In genomic region chr22:41177040-41177625, GRCh38 we compare ENCODE assay signal across 15 cellular contexts. TPM values are rescaled to one million over a fixed set of nuclear protein-coding genes. Genes with fewer than 3 reads are reported as not detected.
DNase-seq lines count a peak whose midpoint lies in the region; ATAC-seq and TF ChIP-seq lines count a peak whose summit lies in the region.
"Had no signal": no experiment of that assay in that cellular context is flagged by ENCODE, and none has a peak within 500 bp of the region (broad histone marks: within the 10 kb centered on the region; RNA-seq: fewer than 3 reads in every experiment).

No MANE protein-coding gene starts in this region.

- H3K36me3 ChIP-seq in heart right ventricle (peaks cover 6 to 89% (median 59%) of the 10 kb centered on the region in 9 donors), upper lobe of right lung (peaks cover 73% of the 10 kb centered on the region)

- H3K4me3 ChIP-seq in heart right ventricle, result no peak overlapping the region
- H3K4me3 ChIP-seq in dorsolateral prefrontal cortex, result no peak overlapping the region
- H3K4me3 ChIP-seq in upper lobe of right lung, result no peak overlapping the region
- H3K4me3 ChIP-seq: A549 had no signal

- 78 to 82% methylated on average over 15 of the region's 15 CpGs for WGBS in heart right ventricle, 2 donors

- H3K4me1 ChIP-seq in heart right ventricle, result peaks cover 0 to 35% (median 13%) of the 10 kb centered on the region in 9 donors
- peaks cover 8% of the 10 kb centered on the region for H3K4me1 ChIP-seq in upper lobe of right lung
- H3K4me1 ChIP-seq: A549 had no signal

- no peak for DNase-seq in heart right ventricle
- no peak for DNase-seq in Right ventricle myocardium inferior (ENCODE audit: missing footprints)
- DNase-seq in dorsolateral prefrontal cortex, result no peak
- peak; percentile 81 for DNase-seq in osteocyte (ENCODE audit: extremely low spot score, unreplicated experiment)
- DNase-seq in upper lobe of right lung, result no peak
- DNase-seq in activated CD4-positive, alpha-beta T cell treated with anti-CD3 and anti-CD28 coated beads for 4 hours, result no peak
- no peak for DNase-seq in NCI-H2029 (lab: John Stamatoyannopoulos, UW)
- no peak for DNase-seq in nephron progenitor cell
- DNase-seq: H9, MV-4-11, NCI-H1436 treated with DMSO at 0.1 percent for 48 hours, NCI-H2081 treated with DMSO at 0.1 percent for 48 hours, NCI-H524 had no signal

- peak in 6 of 8 donors; percentile 4 to 46 (median 16) for ATAC-seq in heart right ventricle
- ATAC-seq in Right ventricle myocardium inferior, result no peak
- ATAC-seq in upper lobe of right lung, result peak; percentile 4
- ATAC-seq: A549 had no signal

- no peak overlapping the region for H3K27ac ChIP-seq in heart right ventricle
- H3K27ac ChIP-seq in dorsolateral prefrontal cortex, result peak overlapping the region in 33 of 59 donors; percentile 2 to 62 (median 43)
- no peak overlapping the region for H3K27ac ChIP-seq in upper lobe of right lung
- H3K27ac ChIP-seq: A549, C4-2B had no signal

- intact Hi-C loops in heart right ventricle (cut with DNase I), result loop anchor here in 1 of 10 donors (10.0 kb wide), 1 partner anchor 58 kb away; no protein-coding TSS in a partner anchor
- intact Hi-C loops in Right ventricle myocardium inferior (cut with DNase I), result no loop called here
- intact Hi-C loops in dorsolateral prefrontal cortex (cut with DNase I), result no loop called here
- intact Hi-C loops in upper lobe of right lung (cut with DNase I), result no loop called here

- H3K4me3 Mint-ChIP-seq in osteocyte (ENCODE audit: unreplicated experiment), result no peak overlapping the region
- H3K4me3 Mint-ChIP-seq in nephron progenitor cell, result no peak overlapping the region
- H3K4me3 Mint-ChIP-seq: H9 had no signal

- peaks cover 9% of the 10 kb centered on the region for H3K4me1 Mint-ChIP-seq in osteocyte (ENCODE audit: unreplicated experiment)
- no peaks in the 10 kb centered on the region for H3K4me1 Mint-ChIP-seq in nephron progenitor cell

- no peaks in the 10 kb centered on the region for H3K9me3 ChIP-seq in heart right ventricle
- H3K9me3 ChIP-seq in upper lobe of right lung, result no peaks in the 10 kb centered on the region
- H3K9me3 ChIP-seq: A549 had no signal

- H3K9me3 Mint-ChIP-seq in osteocyte (ENCODE audit: unreplicated experiment) (no peaks in the 10 kb centered on the region), nephron progenitor cell (no peaks in the 10 kb centered on the region)
- H3K9me3 Mint-ChIP-seq: H9 had no signal

- no peak overlapping the region for H3K27ac Mint-ChIP-seq in osteocyte (ENCODE audit: unreplicated experiment)
- H3K27ac Mint-ChIP-seq in nephron progenitor cell, result no peak overlapping the region

- no peaks in the 10 kb centered on the region for H3K27me3 ChIP-seq in heart right ventricle
- H3K27me3 ChIP-seq in dorsolateral prefrontal cortex, result no peaks in the 10 kb centered on the region
- no peaks in the 10 kb centered on the region for H3K27me3 ChIP-seq in upper lobe of right lung

- H3K36me3 Mint-ChIP-seq in osteocyte (ENCODE audit: unreplicated experiment) (peaks cover 57% of the 10 kb centered on the region), nephron progenitor cell (ENCODE audit: low read depth) (peaks cover 88% of the 10 kb centered on the region)

- TF ChIP-seq CTCF in heart right ventricle (IDR thresholded peaks at IDR 0.05) (no peak), dorsolateral prefrontal cortex (IDR thresholded peaks at IDR 0.05 in 54 of 56, conservative IDR thresholded peaks at IDR 0.05 in 2 of 56; ENCODE audit: low read depth in 1 of 56, partially characterized antibody in 56 of 56) (no peak), osteocyte (IDR thresholded peaks at IDR 0.05) (no peak), upper lobe of right lung (IDR thresholded peaks at IDR 0.05) (no peak), nephron progenitor cell (IDR thresholded peaks at IDR 0.05) (no peak)

- H3K27me3 Mint-ChIP-seq in osteocyte (ENCODE audit: unreplicated experiment) (no peaks in the 10 kb centered on the region), nephron progenitor cell (ENCODE audit: low read depth, poor library complexity) (no peaks in the 10 kb centered on the region)

RNA-seq across cellular contexts. Expression of gene L3MBTL2, which starts 28.0 kb away (rescaled TPM):
- total RNA-seq in heart right ventricle (10 to 100 TPM; 12.0 to 18.5 (median 15.1) TPM), Right ventricle myocardium inferior (15.7 TPM), dorsolateral prefrontal cortex (10 to 100 TPM; 24.3 to 54.4 (median 39.0) TPM), osteocyte (25.9 and 26.4 TPM in 2 replicates), upper lobe of right lung (24.0 TPM)
- polyA plus RNA-seq in heart right ventricle, result 10 to 100 TPM; 10.0 to 17.4 TPM

Comparison
In these comparisons a context has a peak if more than half of its experiments do, and no peak if none do; other contexts are left out.
1. H3K27ac ChIP-seq: peak in dorsolateral prefrontal cortex (33 of 59); none in heart right ventricle (0 of 10) and upper lobe of right lung (single experiment).